Comparison of ENCODE assay signal across 8 cellular contexts in the genomic region with DNA sequence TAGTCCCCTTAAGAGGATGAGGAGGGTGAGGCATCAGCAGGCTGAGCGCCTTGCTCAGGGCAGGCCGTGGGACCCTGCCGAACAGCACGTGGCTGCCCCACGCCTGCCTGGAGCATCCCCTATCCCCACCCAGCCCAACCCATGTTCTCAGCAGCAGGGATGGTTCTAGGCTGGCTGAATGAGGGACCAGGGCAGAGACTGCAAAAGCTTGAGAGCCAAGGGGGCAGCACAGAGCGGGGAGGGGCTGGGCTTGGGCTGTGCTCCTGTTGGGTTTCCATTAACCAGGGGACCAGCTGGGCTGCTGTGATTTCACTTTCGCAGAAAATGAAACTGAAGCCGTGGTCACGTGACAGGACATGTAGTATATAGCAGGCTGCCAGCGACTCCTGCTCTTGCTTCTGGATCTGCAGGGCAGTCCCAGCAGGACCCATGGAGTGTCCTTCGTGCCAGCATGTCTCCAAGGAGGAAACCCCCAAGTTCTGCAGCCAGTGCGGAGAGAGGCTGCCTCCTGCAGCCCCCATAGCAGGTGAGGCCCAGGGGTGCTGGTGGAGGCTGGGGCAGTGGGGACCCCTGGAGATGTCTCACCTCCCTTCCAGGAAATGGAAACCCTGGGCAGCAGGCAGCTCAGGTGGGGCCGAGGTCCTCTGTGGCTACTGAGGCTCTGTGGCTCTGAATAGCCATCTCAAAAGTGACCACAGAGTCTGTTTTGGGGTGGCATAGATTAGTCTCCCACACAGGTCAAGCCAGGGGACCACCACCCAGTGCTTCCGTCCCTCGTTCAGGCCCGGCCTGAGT. TPM values are rescaled to one million over a fixed set of nuclear protein-coding genes. Genes with fewer than 3 reads are reported as not detected.
DNase-seq lines count a peak whose midpoint lies in the region; ATAC-seq, FAIRE-seq and TF ChIP-seq lines count a peak whose summit lies in the region.

No MANE protein-coding gene starts in this region.

- no peak overlapping the region for H4K91ac ChIP-seq in H9 (ENCODE audit: insufficient read length, low read depth, low read length)

- H3K9me1 ChIP-seq in endothelial cell of umbilical vein (replicated peaks; ENCODE audit: control insufficient read depth, extremely low read depth, insufficient read depth, low read length), result no peaks in the 10 kb centered on the region

- H3K23ac ChIP-seq in H9 (ENCODE audit: insufficient read length, low read depth, low read length), result no peak overlapping the region

- peak; percentile 77 for TF ChIP-seq POLR2A in endothelial cell of umbilical vein (IDR thresholded peaks at IDR 0.05; ENCODE audit: low read depth, low read length)

- no peak overlapping the region for H2BK20ac ChIP-seq in H9 (ENCODE audit: low read depth, low read length, poor library complexity, severe bottlenecking)

- CTCF ChIA-PET in endothelial cell of umbilical vein (lab: Charles Lee), result interaction anchor here (0.6 to 1.2 kb wide), 3 partner anchors 14 to 116 kb away, joined by 3 to 6 read pairs (median 3); partner anchors contain the start of gene EIF4A3
- CTCF ChIA-PET in naive thymus-derived CD4-positive, alpha-beta T cell (lab: Charles Lee), result interaction anchor here (1.0 kb wide), 1 partner anchor 68 kb away, joined by 4 read pairs; no protein-coding TSS in a partner anchor

- H3K9ac ChIP-seq in H9 (ENCODE audit: extremely low read depth, insufficient read length, low read length) (no peak overlapping the region), endothelial cell of umbilical vein (replicated peaks; ENCODE audit: extremely low read depth, insufficient read depth, low read length) (peak overlapping the region; percentile 29)

- no peak overlapping the region for H2BK5ac ChIP-seq in H9 (ENCODE audit: insufficient read length, low read length)

- H2AK5ac ChIP-seq in H9 (ENCODE audit: insufficient read length, low read length), result no peak overlapping the region

- POLR2A ChIA-PET in endothelial cell of umbilical vein (lab: Charles Lee), result no interaction called here
- POLR2A ChIA-PET in naive thymus-derived CD4-positive, alpha-beta T cell (lab: Charles Lee), result interaction anchor here (1.0 to 3.3 kb wide), 9 partner anchors 10 to 162 kb away, joined by 3 to 11 read pairs (median 4); partner anchors contain the start of genes GAA, SGSH and SLC26A11

- DNase-seq in GM04504 (ENCODE audit: low read depth) (peak; percentile 76), H9 (peak; percentile 62), NCI-H2107 (lab: John Stamatoyannopoulos, UW) (peak; percentile 83), endothelial cell of umbilical vein (ENCODE audit: low read depth, low spot score) (peak; percentile 86), A172 (ENCODE audit: low spot score) (no peak)
- peak; percentile 87 to 93 for DNase-seq in activated CD4-positive, alpha-beta T cell treated with anti-CD3 and anti-CD28 coated beads, Interleukin-2, amount 50 U/mL, for 48 hours
- peak; percentile 40 to 89 (median 77) for DNase-seq in naive thymus-derived CD4-positive, alpha-beta T cell
- peak; percentile 86 for DNase-seq in stimulated activated naive CD4-positive, alpha-beta T cell treated with Interleukin-2 at 50 U/mL for 16 hours (lab: John Stamatoyannopoulos, UW)

- H3K27me3 Mint-ChIP-seq in H9 (ENCODE audit: low read depth), result no peaks in the 10 kb centered on the region
- peaks cover 0 to 2% (median 0%) of the 10 kb centered on the region in 5 donors for H3K27me3 Mint-ChIP-seq in naive thymus-derived CD4-positive, alpha-beta T cell

- H3K4me3 ChIP-seq in endothelial cell of umbilical vein (replicated peaks in 1 of 3; ENCODE audit: insufficient read depth in 1 of 3, low read depth in 1 of 3, low read length in 3 of 3), result peak overlapping the region in 2 of 3 experiments; percentile 1 to 12
- peak overlapping the region; percentile 75 for H3K4me3 ChIP-seq in naive thymus-derived CD4-positive, alpha-beta T cell (ENCODE audit: low read length)

- no peak overlapping the region for H3T11ph ChIP-seq in H9 (ENCODE audit: low read length)

- H2BK12ac ChIP-seq in H9 (ENCODE audit: insufficient read length, low read depth, low read length), result no peak overlapping the region

- H3K27ac ChIP-seq in H9 (ENCODE audit: insufficient read length, low read depth, low read length), result no peak overlapping the region
- no peak overlapping the region for H3K27ac ChIP-seq in endothelial cell of umbilical vein (ENCODE audit: insufficient read depth, low read depth, low read length)
- H3K27ac ChIP-seq in naive thymus-derived CD4-positive, alpha-beta T cell (ENCODE audit: low read depth, low read length), result peak overlapping the region; percentile 93

- H2BK120ac ChIP-seq in H9 (ENCODE audit: low read depth, low read length, poor library complexity, severe bottlenecking), result no peak overlapping the region

- H3K27ac Mint-ChIP-seq in H9, result peak overlapping the region in 1 of 3 experiments; percentile 85; a peak in 2 of 7 replicates
- peak overlapping the region; percentile 89 to 98 (median 94) for H3K27ac Mint-ChIP-seq in naive thymus-derived CD4-positive, alpha-beta T cell

- no peak overlapping the region for H2BK15ac ChIP-seq in H9 (ENCODE audit: low read depth, low read length)

- no peaks in the 10 kb centered on the region; a peak in 1 of 5 replicates for H3K9me3 Mint-ChIP-seq in H9
- H3K9me3 Mint-ChIP-seq in naive thymus-derived CD4-positive, alpha-beta T cell, result no peaks in the 10 kb centered on the region

- H3K4me3 Mint-ChIP-seq in H9, result peak overlapping the region in 1 of 2 experiments; percentile 50; a peak in 1 of 5 replicates
- H3K4me3 Mint-ChIP-seq in naive thymus-derived CD4-positive, alpha-beta T cell, result peak overlapping the region; percentile 77 to 99 (median 96)

- H3K4me1 ChIP-seq in H9 (ENCODE audit: insufficient read depth, low read length), result peaks cover 7% of the 10 kb centered on the region; the same call in 1 of the 2 replicates
- peaks cover 30% of the 10 kb centered on the region for H3K4me1 ChIP-seq in endothelial cell of umbilical vein (ENCODE audit: control insufficient read depth, extremely low read depth, insufficient read depth, low read length)
- peaks cover 46 to 53% of the 10 kb centered on the region in 2 donors for H3K4me1 ChIP-seq in naive thymus-derived CD4-positive, alpha-beta T cell (ENCODE audit: control insufficient read depth in 2 of 2, insufficient read depth in 2 of 2, low read length in 2 of 2)

- H3K27me3 ChIP-seq in H9 (ENCODE audit: insufficient read depth, low read length) (no peaks in the 10 kb centered on the region), endothelial cell of umbilical vein (ENCODE audit: control insufficient read depth in 2 of 2, insufficient read depth in 2 of 2, low read length in 2 of 2) (no peaks in the 10 kb centered on the region)
- no peaks in the 10 kb centered on the region for H3K27me3 ChIP-seq in naive thymus-derived CD4-positive, alpha-beta T cell (ENCODE audit: control insufficient read depth in 2 of 2, insufficient read depth in 2 of 2, low read length in 2 of 2)

- no CpG with 5 or more reads among the region's 16 CpGs for WGBS in H9 (ENCODE audit: extremely low coverage, insufficient read length, low lambda C conversion rate)

- no peak overlapping the region; the same call in 1 of the 2 replicates for H3K4ac ChIP-seq in H9 (ENCODE audit: low read depth, low read length)

- H3K4me1 Mint-ChIP-seq in H9, result peaks cover 26 to 33% of the 10 kb centered on the region in 2 experiments
- H3K4me1 Mint-ChIP-seq in naive thymus-derived CD4-positive, alpha-beta T cell, result peaks cover 33 to 58% (median 47%) of the 10 kb centered on the region in 7 donors

- H3K14ac ChIP-seq in H9 (ENCODE audit: insufficient read depth, low read length), result no peak overlapping the region; the same call in 1 of the 2 replicates

- H3K79me1 ChIP-seq in H9 (ENCODE audit: insufficient read depth, low read depth, low read length, poor library complexity, severe bottlenecking), result no peaks in the 10 kb centered on the region

- peak; percentile 46 for ATAC-seq in naive thymus-derived CD4-positive, alpha-beta T cell

- intact Hi-C loops in endothelial cell of umbilical vein (cut with micrococcal nuclease), result loop anchor here (2.0 to 5.0 kb wide), 3 partner anchors 15 to 116 kb away; partner anchors contain the start of gene EIF4A3
- intact Hi-C loops in naive thymus-derived CD4-positive, alpha-beta T cell (cut with micrococcal nuclease), result loop anchor here (1.0 to 10.0 kb wide), 6 partner anchors 9 to 1664 kb away; partner anchors contain the start of genes CEP131 (in 1 of the 2), FAAP100 (in 1 of the 2), MAFG (in 1 of the 2) and RPTOR (in 1 of the 2)

- H3K79me2 ChIP-seq in H9 (ENCODE audit: insufficient read depth, low read length) (no peaks in the 10 kb centered on the region), endothelial cell of umbilical vein (ENCODE audit: control insufficient read depth, insufficient read depth, low read length) (peaks cover 22% of the 10 kb centered on the region)

- H4K5ac ChIP-seq in H9 (ENCODE audit: insufficient read length, low read depth, low read length), result no peak overlapping the region

- no peak overlapping the region for H4K8ac ChIP-seq in H9 (replicated peaks; ENCODE audit: insufficient read length, low read depth, low read length)

- H2AFZ ChIP-seq in H9 (ENCODE audit: low read length), result no peak overlapping the region
- no peak overlapping the region for H2AFZ ChIP-seq in endothelial cell of umbilical vein (ENCODE audit: low read depth, low read length)

- peak; percentile 97 for FAIRE-seq in endothelial cell of umbilical vein (lab: Jason Lieb, UNC)

- peaks cover 2 to 4% of the 10 kb centered on the region in 2 experiments for H3K36me3 ChIP-seq in endothelial cell of umbilical vein (ENCODE audit: control insufficient read depth in 2 of 2, extremely low read depth in 1 of 2, insufficient read depth in 2 of 2, low read length in 2 of 2)
- peaks cover 0 to 7% (median 4%) of the 10 kb centered on the region in 3 experiments for H3K36me3 ChIP-seq in naive thymus-derived CD4-positive, alpha-beta T cell (ENCODE audit: control insufficient read depth in 2 of 3, insufficient read depth in 3 of 3, low read length in 3 of 3)

- H4K20me1 ChIP-seq in H9 (ENCODE audit: control insufficient read depth, insufficient read depth, insufficient read length) (no peaks in the 10 kb centered on the region), endothelial cell of umbilical vein (replicated peaks; ENCODE audit: control insufficient read depth, extremely low read depth, insufficient read depth, low read length) (no peaks in the 10 kb centered on the region)

- TF ChIP-seq CTCF in H9 (conservative IDR thresholded peaks at IDR 0.05) (no peak), endothelial cell of umbilical vein (IDR thresholded peaks at IDR 0.05; ENCODE audit: extremely low read depth in 1 of 2, insufficient read depth in 1 of 2, low read depth in 1 of 2, low read length in 2 of 2) (peak in 1 of 2 donors; percentile 18)

- BruUV-seq in endothelial cell of umbilical vein (replicated peaks; lab: Mats Ljungman, UMichigan), result no TSS peak

- peaks cover 17 to 25% (median 17%) of the 10 kb centered on the region in 3 experiments for H3K36me3 Mint-ChIP-seq in H9 (ENCODE audit: insufficient read depth in 1 of 3, low read depth in 3 of 3)
- peaks cover 0 to 29% (median 5%) of the 10 kb centered on the region in 5 donors for H3K36me3 Mint-ChIP-seq in naive thymus-derived CD4-positive, alpha-beta T cell

- H3K9me3 ChIP-seq in H9 (ENCODE audit: control insufficient read depth, low read depth, low read length), result no peaks in the 10 kb centered on the region
- H3K9me3 ChIP-seq in endothelial cell of umbilical vein (replicated peaks; ENCODE audit: control insufficient read depth, insufficient read depth, low read length), result no peaks in the 10 kb centered on the region
- H3K9me3 ChIP-seq in naive thymus-derived CD4-positive, alpha-beta T cell (ENCODE audit: control insufficient read depth in 2 of 3, low read length in 3 of 3), result no peaks in the 10 kb centered on the region

- H3K18ac ChIP-seq in H9 (ENCODE audit: insufficient read length, low read depth, low read length), result no peak overlapping the region

- H3K23me2 ChIP-seq in H9 (ENCODE audit: insufficient read length, low read depth, low read length, poor library complexity, severe bottlenecking), result no peaks in the 10 kb centered on the region

- H3K56ac ChIP-seq in H9 (ENCODE audit: insufficient read length, low read depth, low read length), result no peak overlapping the region

- H3K4me2 ChIP-seq in H9 (ENCODE audit: insufficient read depth, insufficient read length, low read length), result no peak overlapping the region
- H3K4me2 ChIP-seq in endothelial cell of umbilical vein (ENCODE audit: insufficient read depth, low read length), result peak overlapping the region; percentile 71

- dilution Hi-C loops in endothelial cell of umbilical vein (cut with MboI; ENCODE audit: extremely low pct_ligation_motif_present, low sequenced_read_pairs), result no loop called here

RNA-seq across cellular contexts. Expression of gene RNF213, which starts 2.8 kb away (rescaled TPM):
- total RNA-seq in H9 (2021) (32.5 and 34.3 TPM in 2 replicates), endothelial cell of umbilical vein (108 and 116 TPM in 2 replicates)
- polyA plus RNA-seq in endothelial cell of umbilical vein, result 36.5 and 39.0 TPM in 2 replicates
- 38.6 and 44.0 TPM in 2 replicates for polyA plus RNA-seq in endothelial cell of umbilical vein (2011; cell fraction: cytosol; rRNA removed)
- 239 and 243 TPM in 2 replicates for polyA plus RNA-seq in endothelial cell of umbilical vein (2011; cell fraction: nucleus; rRNA removed)
- 73.5 and 80.8 TPM in 2 replicates for polyA plus RNA-seq in endothelial cell of umbilical vein (2012)
- 297 and 299 TPM in 2 replicates for polyA minus RNA-seq in endothelial cell of umbilical vein
- polyA minus RNA-seq in endothelial cell of umbilical vein (2011; cell fraction: cytosol; rRNA and poly(A)+ RNA removed), result 44.0 TPM
- 238 and 267 TPM in 2 replicates for polyA minus RNA-seq in endothelial cell of umbilical vein (2011; cell fraction: nucleus; rRNA and poly(A)+ RNA removed)
- 100 to 1,000 TPM; 317 to 775 (median 426) TPM for total RNA-seq in naive thymus-derived CD4-positive, alpha-beta T cell
- polyA plus RNA-seq in naive thymus-derived CD4-positive, alpha-beta T cell, result 10 to 100 TPM; 33.3 to 49.6 TPM
- 63.3 and 66.2 TPM in 2 replicates for total RNA-seq in A172 (2014; rRNA removed; shearing (Covaris generic))

RNA-seq across cellular contexts. Expression of gene SLC26A11, which starts 43.2 kb away (rescaled TPM):
- total RNA-seq in H9 (2021), result 24.0 and 26.5 TPM in 2 replicates
- total RNA-seq in endothelial cell of umbilical vein, result 21.2 and 25.2 TPM in 2 replicates
- 33.0 and 36.7 TPM in 2 replicates for polyA plus RNA-seq in endothelial cell of umbilical vein
- polyA plus RNA-seq in endothelial cell of umbilical vein (2011; cell fraction: cytosol; rRNA removed), result 12.7 and 17.7 TPM in 2 replicates
- polyA plus RNA-seq in endothelial cell of umbilical vein (2011; cell fraction: nucleus; rRNA removed), result 64.4 and 75.1 TPM in 2 replicates
- polyA plus RNA-seq in endothelial cell of umbilical vein (2012), result 11.8 and 16.0 TPM in 2 replicates
- 14.8 and 24.1 TPM in 2 replicates for polyA minus RNA-seq in endothelial cell of umbilical vein
- 5.6 TPM for polyA minus RNA-seq in endothelial cell of umbilical vein (2011; cell fraction: cytosol; rRNA and poly(A)+ RNA removed)
- polyA minus RNA-seq in endothelial cell of umbilical vein (2011; cell fraction: nucleus; rRNA and poly(A)+ RNA removed), result 21.7 and 40.3 TPM in 2 replicates
- 10 to 100 TPM in 4 of 5 experiments, 1 to 10 TPM in 1; 7.9 to 87.5 (median 67.5) TPM for total RNA-seq in naive thymus-derived CD4-positive, alpha-beta T cell
- 1 to 10 TPM; 3.7 to 7.3 TPM for polyA plus RNA-seq in naive thymus-derived CD4-positive, alpha-beta T cell
- total RNA-seq in A172 (2014; rRNA removed; shearing (Covaris generic)), result 6.4 and 6.9 TPM in 2 replicates

RNA-seq across cellular contexts. Expression of gene SGSH, which starts 43.3 kb away (rescaled TPM):
- total RNA-seq in H9 (2021) (19.8 and 21.6 TPM in 2 replicates), endothelial cell of umbilical vein (66.0 and 81.4 TPM in 2 replicates)
- polyA plus RNA-seq in endothelial cell of umbilical vein, result 191 and 217 TPM in 2 replicates
- polyA plus RNA-seq in endothelial cell of umbilical vein (2011; cell fraction: cytosol; rRNA removed), result 81.2 and 86.7 TPM in 2 replicates
- 227 and 262 TPM in 2 replicates for polyA plus RNA-seq in endothelial cell of umbilical vein (2011; cell fraction: nucleus; rRNA removed)
- 56.2 and 64.9 TPM in 2 replicates for polyA plus RNA-seq in endothelial cell of umbilical vein (2012)
- polyA minus RNA-seq in endothelial cell of umbilical vein, result 80.6 and 89.8 TPM in 2 replicates
- polyA minus RNA-seq in endothelial cell of umbilical vein (2011; cell fraction: cytosol; rRNA and poly(A)+ RNA removed), result 9.4 TPM
- 31.6 and 51.6 TPM in 2 replicates for polyA minus RNA-seq in endothelial cell of umbilical vein (2011; cell fraction: nucleus; rRNA and poly(A)+ RNA removed)
- 100 to 1,000 TPM in 4 of 5 experiments, 10 to 100 TPM in 1; 32.8 to 181 (median 147) TPM for total RNA-seq in naive thymus-derived CD4-positive, alpha-beta T cell
- polyA plus RNA-seq in naive thymus-derived CD4-positive, alpha-beta T cell, result 10 to 100 TPM; 31.1 to 55.2 TPM
- total RNA-seq in A172 (2014; rRNA removed; shearing (Covaris generic)), result 13.9 and 16.5 TPM in 2 replicates
